17 cellular contexts compared by ENCODE assay signal in the genomic region with DNA sequence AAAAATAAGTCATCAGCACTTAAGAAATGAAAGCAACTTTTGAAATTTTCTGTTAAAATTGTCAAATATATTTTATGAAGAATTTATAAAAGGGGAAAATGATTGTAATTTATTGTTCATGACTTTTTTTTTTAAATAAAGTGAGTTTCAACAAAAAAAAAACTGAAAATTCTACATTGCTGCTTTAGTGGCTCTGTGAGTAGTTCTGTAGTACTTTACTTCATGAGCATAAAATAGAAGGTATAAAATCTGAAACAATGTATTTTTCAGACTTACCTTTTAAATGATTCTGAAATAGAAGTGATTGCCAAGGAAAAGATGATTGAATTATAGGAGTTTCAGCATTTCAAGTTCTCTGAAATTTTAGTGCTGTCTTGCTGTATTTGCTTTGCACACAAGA. TPM values are rescaled to one million over a fixed set of nuclear protein-coding genes. Genes with fewer than 3 reads are reported as not detected.
DNase-seq lines count a peak whose midpoint lies in the region; ATAC-seq and TF ChIP-seq lines count a peak whose summit lies in the region.
"Had no signal": no experiment of that assay in that cellular context is flagged by ENCODE, and none has a peak within 500 bp of the region (broad histone marks: within the 10 kb centered on the region; RNA-seq: fewer than 3 reads in every experiment).

No MANE protein-coding gene starts in this region.

- H3K9ac ChIP-seq in BLaER1 treated with 17β-estradiol and CSF1 and Interleukin-3, amounts not matched to agents 10 nM and 100 nM = peak overlapping the region in 6 of 11 experiments; percentile 58 to 73 (median 69); a peak in 7 of 22 replicates

- no TSS peak for BruUV-seq in Calu3 (replicated peaks; lab: Mats Ljungman, UMichigan)

- H3K36me3 Mint-ChIP-seq in Calu3 (ENCODE audit: insufficient read depth, unreplicated experiment) (peaks cover 14% of the 10 kb centered on the region), endothelial cell (ENCODE audit: low read depth, unreplicated experiment) (no peaks in the 10 kb centered on the region)

- H3K4me3 ChIP-seq in BLaER1 treated with 17β-estradiol and CSF1 and Interleukin-3, amounts not matched to agents 10 nM and 100 nM = no peak overlapping the region
- H3K4me3 ChIP-seq in WERI-Rb-1 (ENCODE audit: low read depth, low read length) = no peak overlapping the region
- H3K4me3 ChIP-seq in lower lobe of right lung = no peak overlapping the region
- H3K4me3 ChIP-seq: right atrium auricular region had no signal

- H3K27ac ChIP-seq in BLaER1 treated with 17β-estradiol and CSF1 and Interleukin-3, amounts not matched to agents 10 nM and 100 nM = peak overlapping the region in 9 of 11 experiments; percentile 76 to 90 (median 85); a peak in 18 of 22 replicates
- H3K27ac ChIP-seq in WERI-Rb-1 (peak overlapping the region; percentile 71), lower lobe of right lung (peak overlapping the region; percentile 82)
- H3K27ac ChIP-seq: right atrium auricular region had no signal

- no peaks in the 10 kb centered on the region for H3K9me3 ChIP-seq in BLaER1 treated with 17β-estradiol and CSF1 and Interleukin-3, amounts not matched to agents 10 nM and 100 nM (replicated peaks in 1 of 11)
- no peaks in the 10 kb centered on the region for H3K9me3 ChIP-seq in WERI-Rb-1 (ENCODE audit: severe bottlenecking)
- H3K9me3 ChIP-seq in lower lobe of right lung = no peaks in the 10 kb centered on the region
- H3K9me3 ChIP-seq: right atrium auricular region had no signal

- no peaks in the 10 kb centered on the region for H4K20me1 ChIP-seq in BLaER1 treated with 17β-estradiol and CSF1 and Interleukin-3, amounts not matched to agents 10 nM and 100 nM

- H3K27ac Mint-ChIP-seq in Calu3 (ENCODE audit: unreplicated experiment) = peak overlapping the region; percentile 96
- no peak overlapping the region for H3K27ac Mint-ChIP-seq in endothelial cell (ENCODE audit: unreplicated experiment)
- H3K27ac Mint-ChIP-seq: memory B cell had no signal

- H3K27me3 ChIP-seq in BLaER1 treated with 17β-estradiol and CSF1 and Interleukin-3, amounts not matched to agents 10 nM and 100 nM = no peaks in the 10 kb centered on the region
- H3K27me3 ChIP-seq in WERI-Rb-1 (ENCODE audit: insufficient read depth, low read depth, severe bottlenecking) = no peaks in the 10 kb centered on the region
- no peaks in the 10 kb centered on the region for H3K27me3 ChIP-seq in lower lobe of right lung (ENCODE audit: low read depth)
- H3K27me3 ChIP-seq: right atrium auricular region had no signal

- CTCF ChIA-PET in Calu3 (lab: Charles Lee) = interaction anchor here (1.5 to 1.8 kb wide), 2 partner anchors 89 to 109 kb away, joined by 4 to 7 read pairs; partner anchors contain the start of gene CEP85

- DNase-seq in Calu3 (no peak), WERI-Rb-1 (no peak), lower lobe of right lung (no peak), endothelial cell (ENCODE audit: low spot score) (no peak), NCI-H510A (lab: John Stamatoyannopoulos, UW) (no peak), SK-N-DZ (ENCODE audit: low spot score) (no peak)
- DNase-seq: activated T-cell treated with anti-CD3 and anti-CD28 coated beads, Interleukin-2, amount 50 U/mL, for 1 hour; aorta; EL; NCI-H1417; NCI-H446; substantia nigra had no signal

- no peak for ATAC-seq in lower lobe of right lung

- peaks cover 57 to 87% (median 69%) of the 10 kb centered on the region in 10 experiments for H3K4me1 ChIP-seq in BLaER1 treated with 17β-estradiol and CSF1 and Interleukin-3, amounts not matched to agents 10 nM and 100 nM
- peaks cover 71% of the 10 kb centered on the region for H3K4me1 ChIP-seq in lower lobe of right lung

- H3K4me3 Mint-ChIP-seq in Calu3 (ENCODE audit: low read depth, unreplicated experiment) (no peak overlapping the region), endothelial cell (ENCODE audit: unreplicated experiment) (no peak overlapping the region)
- H3K4me3 Mint-ChIP-seq: memory B cell had no signal

- peak overlapping the region in 10 of 11 experiments; percentile 76 to 88 (median 79); a peak in 18 of 22 replicates for H3K4me2 ChIP-seq in BLaER1 treated with 17β-estradiol and CSF1 and Interleukin-3, amounts not matched to agents 10 nM and 100 nM

- H3K9me3 Mint-ChIP-seq in Calu3 (ENCODE audit: low read depth, unreplicated experiment) (no peaks in the 10 kb centered on the region), endothelial cell (ENCODE audit: unreplicated experiment) (no peaks in the 10 kb centered on the region)
- H3K9me3 Mint-ChIP-seq: memory B cell had no signal

- peaks cover 36% of the 10 kb centered on the region for H3K4me1 Mint-ChIP-seq in Calu3 (ENCODE audit: low read depth, unreplicated experiment)
- peaks cover 11% of the 10 kb centered on the region for H3K4me1 Mint-ChIP-seq in endothelial cell (ENCODE audit: unreplicated experiment)

- H3K27me3 Mint-ChIP-seq in Calu3 (ENCODE audit: unreplicated experiment) = no peaks in the 10 kb centered on the region
- H3K27me3 Mint-ChIP-seq in endothelial cell (ENCODE audit: unreplicated experiment) = peaks cover 2% of the 10 kb centered on the region

- no peak for TF ChIP-seq CTCF in Calu3 (IDR thresholded peaks at IDR 0.05; ENCODE audit: unreplicated experiment)
- TF ChIP-seq CTCF in WERI-Rb-1 (IDR thresholded peaks at IDR 0.05; ENCODE audit: low read depth, low read length) = no peak
- no peak for TF ChIP-seq CTCF in lower lobe of right lung (IDR thresholded peaks at IDR 0.05)
- TF ChIP-seq CTCF in endothelial cell (IDR thresholded peaks at IDR 0.05; ENCODE audit: unreplicated experiment) = no peak

- peaks cover 0 to 34% (median 10%) of the 10 kb centered on the region in 11 experiments; a peak in 12 of 22 replicates for H3K36me3 ChIP-seq in BLaER1 treated with 17β-estradiol and CSF1 and Interleukin-3, amounts not matched to agents 10 nM and 100 nM
- peaks cover 7% of the 10 kb centered on the region; the same call in 1 of the 2 replicates for H3K36me3 ChIP-seq in WERI-Rb-1
- H3K36me3 ChIP-seq in lower lobe of right lung = peaks cover 4% of the 10 kb centered on the region

- intact Hi-C loops in Calu3 (cut with micrococcal nuclease; ENCODE audit: unreplicated experiment) (no loop called here), lower lobe of right lung (cut with DNase I) (no loop called here)

RNA-seq across cellular contexts. Expression of gene PDIK1L, which starts 13.8 kb away (rescaled TPM):
- total RNA-seq in Calu3 (2022) (11.4 and 11.9 TPM in 2 replicates), lower lobe of right lung (11.8 TPM), endothelial cell (ENCODE audit: unreplicated experiment) (6.8 TPM)
- 6.1 and 6.8 TPM in 2 replicates for polyA plus RNA-seq in SK-N-DZ (2014; cell fraction: cytosol; rRNA removed)
- polyA plus RNA-seq in SK-N-DZ (2014; cell fraction: nucleus; rRNA removed) = 3.1 and 4.6 TPM in 2 replicates

RNA-seq across cellular contexts. Expression of gene FAM110D, which starts 33.5 kb away (rescaled TPM):
- total RNA-seq in Calu3 (2022) (not detected in 2 replicates), lower lobe of right lung (3.8 TPM), endothelial cell (ENCODE audit: unreplicated experiment) (13.5 TPM)
- 0.14 and 1.4 TPM in 2 replicates for polyA plus RNA-seq in SK-N-DZ (2014; cell fraction: cytosol; rRNA removed)
- 0.05 and 0.58 TPM in 2 replicates for polyA plus RNA-seq in SK-N-DZ (2014; cell fraction: nucleus; rRNA removed)
- polyA plus RNA-seq: BJ had no signal

RNA-seq across cellular contexts. Expression of gene C1orf232, which starts 43.4 kb away (rescaled TPM):
- total RNA-seq in Calu3 (2022) (not detected in 2 replicates), lower lobe of right lung (not detected), endothelial cell (ENCODE audit: unreplicated experiment) (not detected)
- polyA plus RNA-seq in SK-N-DZ (2014; cell fraction: cytosol; rRNA removed) = 0.44 and 1.2 TPM in 2 replicates
- polyA plus RNA-seq in SK-N-DZ (2014; cell fraction: nucleus; rRNA removed) = 3.0 TPM in 1 of 2 replicates, not detected in the other
- total RNA-seq: aorta, glomerular endothelial cell, right atrium auricular region had no signal
- polyA plus RNA-seq: aorta, BJ had no signal

RNA-seq across cellular contexts. Expression of gene ZNF593, which starts 44.3 kb away (rescaled TPM):
- 22.2 and 23.1 TPM in 2 replicates for total RNA-seq in Calu3 (2022)
- 18.0 TPM for total RNA-seq in lower lobe of right lung
- 17.9 TPM for total RNA-seq in endothelial cell (ENCODE audit: unreplicated experiment)
- 22.5 and 33.3 TPM in 2 replicates for polyA plus RNA-seq in SK-N-DZ (2014; cell fraction: cytosol; rRNA removed)
- polyA plus RNA-seq in SK-N-DZ (2014; cell fraction: nucleus; rRNA removed) = 11.2 and 29.0 TPM in 2 replicates

RNA-seq across cellular contexts. Expression of gene ZNF593OS, which starts 46.2 kb away (rescaled TPM):
- total RNA-seq in Calu3 (2022) = not detected in 2 replicates
- total RNA-seq in lower lobe of right lung = not detected
- not detected for total RNA-seq in endothelial cell (ENCODE audit: unreplicated experiment)
- not detected in 2 replicates for polyA plus RNA-seq in SK-N-DZ (2014; cell fraction: cytosol; rRNA removed)
- not detected in 2 replicates for polyA plus RNA-seq in SK-N-DZ (2014; cell fraction: nucleus; rRNA removed)
- total RNA-seq: aorta, glomerular endothelial cell, right atrium auricular region had no signal
- polyA plus RNA-seq: BJ had no signal
